Comparison of ENCODE assay signal across 8 cellular contexts in genomic region chr9:83596899-83597504, GRCh38. TPM values are rescaled to one million over a fixed set of nuclear protein-coding genes. Genes with fewer than 3 reads are reported as not detected.
DNase-seq lines count a peak whose midpoint lies in the region; ATAC-seq and TF ChIP-seq lines count a peak whose summit lies in the region.

No MANE protein-coding gene starts in this region.

- no peaks in the 10 kb centered on the region for H3K9me3 ChIP-seq in SK-N-SH
- no peaks in the 10 kb centered on the region for H3K9me3 ChIP-seq in transverse colon

- TF ChIP-seq RAD21 in SK-N-SH (IDR thresholded peaks at IDR 0.05; ENCODE audit: low read length) = peak; percentile 71

- H3K9me2 ChIP-seq in SK-N-SH = no peaks in the 10 kb centered on the region

- no peak overlapping the region for H3K9ac ChIP-seq in SK-N-SH

- TF ChIP-seq POLR2A in transverse colon (IDR thresholded peaks at IDR 0.05) = no peak

- TF ChIP-seq EP300 in SK-N-SH (IDR thresholded peaks at IDR 0.05; ENCODE audit: borderline replicate concordance in 1 of 2, low read depth in 1 of 2, low read length in 1 of 2) (no peak), transverse colon (IDR thresholded peaks at IDR 0.05; ENCODE audit: low read depth) (no peak)

- H3K36me3 ChIP-seq in SK-N-SH (replicated peaks in 1 of 2; ENCODE audit: control insufficient read depth in 1 of 2, insufficient read depth in 2 of 2, low read length in 1 of 2) = no peaks in the 10 kb centered on the region
- no peaks in the 10 kb centered on the region for H3K36me3 ChIP-seq in transverse colon

- no peaks in the 10 kb centered on the region for H3K79me2 ChIP-seq in SK-N-SH (ENCODE audit: insufficient read depth)

- no peaks in the 10 kb centered on the region for H4K20me1 ChIP-seq in SK-N-SH (ENCODE audit: insufficient read depth)

- POLR2A ChIA-PET in SK-N-SH (lab: Yijun Ruan, JAX) = no interaction called here

- H2AFZ ChIP-seq in SK-N-SH (ENCODE audit: low read depth) = no peak overlapping the region

- peak; percentile 74 for TF ChIP-seq CTCF in SK-N-SH (IDR thresholded peaks at IDR 0.05)
- TF ChIP-seq CTCF in cardiac fibroblast (IDR thresholded peaks at IDR 0.05; ENCODE audit: low read depth, low read length) = peak; percentile 66
- TF ChIP-seq CTCF in transverse colon (IDR thresholded peaks at IDR 0.05) = peak; percentile 43 to 68 (median 55)

- H3K27ac ChIP-seq in SK-N-SH (ENCODE audit: low read depth in 2 of 2, low read length in 1 of 2) (no peak overlapping the region), transverse colon (no peak overlapping the region)

- no peaks in the 10 kb centered on the region for H3F3A ChIP-seq in SK-N-SH (replicated peaks; ENCODE audit: insufficient read depth)

- H3K4me1 ChIP-seq in SK-N-SH (ENCODE audit: control insufficient read depth in 1 of 2, insufficient read depth in 2 of 2, low read depth in 1 of 2, low read length in 1 of 2) (no peaks in the 10 kb centered on the region; a peak in 1 of 4 replicates), transverse colon (no peaks in the 10 kb centered on the region)

- in situ Hi-C loops in transverse colon (cut with MboI; ENCODE audit: low pct_ligation_motif_present in 1 of 4, low pct_unique_long_range_greater_than_20kb in 1 of 4, low sequenced_read_pairs in 3 of 4) = loop anchor here in 1 of 4 donors (25.0 kb wide), 1 partner anchor 385 kb away; no protein-coding TSS in a partner anchor

- no peaks in the 10 kb centered on the region for H3K27me3 ChIP-seq in SK-N-SH (ENCODE audit: insufficient read depth)
- H3K27me3 ChIP-seq in transverse colon = no peaks in the 10 kb centered on the region

- CTCF ChIA-PET in SK-N-SH (lab: Yijun Ruan, JAX) = interaction anchor here (0.7 to 3.6 kb wide), 18 partner anchors 9 to 397 kb away, joined by 3 to 19 read pairs (median 3); partner anchors contain the start of gene FRMD3

- peak; percentile 52 for ATAC-seq in HG03460 (IDR thresholded peaks at IDR 0.05; ENCODE audit: unreplicated experiment)

- DNase-seq in SKM-1 treated with dmso at 0.1 percent for 144 hours (lab: John Stamatoyannopoulos, UW; ENCODE audit: unreplicated experiment) (peak; percentile 20), SKM-1 (lab: John Stamatoyannopoulos, UW; ENCODE audit: unreplicated experiment) (no peak), SK-N-SH (peak; percentile 54), cardiac fibroblast (ENCODE audit: low read depth in 2 of 2) (peak; percentile 38 to 59), medulla oblongata (ENCODE audit: extremely low spot score) (peak; percentile 35), transverse colon (peak; percentile 29), T1000 (lab: John Stamatoyannopoulos, UW) (no peak)

- no peak overlapping the region for H3K4me2 ChIP-seq in SK-N-SH

- intact Hi-C loops in transverse colon (cut with DNase I; ENCODE audit: low total_unique reads) = no loop called here

- 47% methylated on average over 5 of the region's 5 CpGs for WGBS in SK-N-SH (ENCODE audit: low lambda C conversion rate)
- 36 to 66% methylated on average over 2 to 5 of the region's 5 CpGs for WGBS in transverse colon (ENCODE audit: low coverage in 1 of 2), 2 donors

- H3K4me3 ChIP-seq in SK-N-SH (ENCODE audit: low read depth in 2 of 2, low read length in 1 of 2) = no peak overlapping the region; a peak in 1 of 4 replicates
- no peak overlapping the region for H3K4me3 ChIP-seq in cardiac fibroblast (replicated peaks in 1 of 2; ENCODE audit: low read depth in 2 of 2, low read length in 2 of 2)
- no peak overlapping the region for H3K4me3 ChIP-seq in transverse colon

TF ChIP-seq in SK-N-SH, 30 proteins besides CTCF, POLR2A, EP300 and RAD21:
- TF ChIP-seq SMC3 (IDR thresholded peaks at IDR 0.05; ENCODE audit: low read depth, low read length) (peak; percentile 24; the same call in 1 of the 2 replicates), SIN3A (IDR thresholded peaks at IDR 0.05; ENCODE audit: borderline replicate concordance, low read depth, low read length) (no peak)

RNA-seq across cellular contexts. Expression of gene IDNK, which starts 25.9 kb away (rescaled TPM):
- polyA plus RNA-seq in SK-N-SH (2012; rRNA removed) = 4.2 and 4.9 TPM in 2 replicates
- 6.0 and 6.4 TPM in 2 replicates for polyA plus RNA-seq in SK-N-SH (2012; cell fraction: cytosol; rRNA removed)
- polyA plus RNA-seq in SK-N-SH (2012; cell fraction: nucleus; rRNA removed) = 4.3 and 5.0 TPM in 2 replicates
- total RNA-seq in transverse colon = 10 to 100 TPM in 1 of 4 donors, 1 to 10 TPM in 1, not detected in 2; 4.6 to 18.7 TPM

RNA-seq across cellular contexts. Expression of gene FRMD3, which starts 58.8 kb away (rescaled TPM):
- polyA plus RNA-seq in SK-N-SH (2012; rRNA removed) = 0.89 and 1.3 TPM in 2 replicates
- polyA plus RNA-seq in SK-N-SH (2012; cell fraction: cytosol; rRNA removed) = 1.3 and 1.9 TPM in 2 replicates
- polyA plus RNA-seq in SK-N-SH (2012; cell fraction: nucleus; rRNA removed) = 1.7 and 2.0 TPM in 2 replicates
- 10 to 100 TPM in 3 of 4 donors, 1 to 10 TPM in 1; 5.8 to 37.0 (median 18.1) TPM for total RNA-seq in transverse colon

Comparison
In these comparisons a context has a peak if more than half of its experiments do, and no peak if none do; other contexts are left out.
1. DNase-seq: peak in SKM-1 treated with dmso at 0.1 percent for 144 hours (single experiment), SK-N-SH (single experiment), cardiac fibroblast (2 of 2), medulla oblongata (single experiment) and transverse colon (single experiment); none in SKM-1 (single experiment) and T1000 (single experiment).
2. Peak in every context shown above with its lines, with median percentiles within 50 percentile points of each other: CTCF ChIP-seq.